ENCODE assay signal across 13 cellular contexts in the genomic region with DNA sequence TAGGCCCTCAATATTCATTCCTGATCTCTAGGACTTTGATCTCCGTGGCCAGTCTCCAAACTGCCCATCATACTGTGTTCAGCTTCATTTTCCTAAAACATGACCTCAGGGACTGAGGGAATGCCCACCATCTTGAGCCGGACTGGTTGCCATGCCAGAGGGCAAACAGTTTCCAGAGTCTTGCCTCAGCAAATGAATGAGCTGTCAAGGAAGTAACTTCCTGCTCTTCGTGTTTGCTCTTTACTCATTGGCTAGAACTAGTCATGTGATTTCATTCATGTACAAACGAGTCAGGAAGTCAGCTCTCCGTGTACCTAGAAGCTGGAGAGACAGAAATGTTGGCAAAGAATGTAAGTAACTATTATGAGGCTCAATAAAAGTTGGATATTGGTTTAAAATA. TPM values are rescaled to one million over a fixed set of nuclear protein-coding genes. Genes with fewer than 3 reads are reported as not detected.
DNase-seq lines count a peak whose midpoint lies in the region; ATAC-seq, FAIRE-seq and TF ChIP-seq lines count a peak whose summit lies in the region.
"Had no signal": no experiment of that assay in that cellular context is flagged by ENCODE, and none has a peak within 500 bp of the region (broad histone marks: within the 10 kb centered on the region; RNA-seq: fewer than 3 reads in every experiment).

No MANE protein-coding gene starts in this region.

- intact Hi-C loops in GM12878 (cut with micrococcal nuclease; ENCODE audit: unreplicated experiment) = no loop called here

- no peak overlapping the region for H3K27ac ChIP-seq in GM12878 (ENCODE audit: control insufficient read depth, insufficient read depth)
- H3K27ac ChIP-seq: body of pancreas, prostate gland had no signal

- no peak overlapping the region for H3K4me2 ChIP-seq in GM12878 (ENCODE audit: control insufficient read depth, insufficient read depth)

- no peaks in the 10 kb centered on the region for H3K36me3 Mint-ChIP-seq in stimulated activated memory B cell treated with anti-CD40 and anti-IgM and Interleukin-4, amounts not matched to agents 10 μg/mL and 1 μg/mL and 100 μg/mL, for 72 hours
- H3K36me3 Mint-ChIP-seq in T-helper 2 cell treated with Interferon-gamma antibody and Interleukin-4, amounts not matched to agents 5 μg/mL and 100 μg/mL, for 36 hours (ENCODE audit: low read depth) = no peaks in the 10 kb centered on the region
- H3K36me3 Mint-ChIP-seq: CD8-positive, alpha-beta memory T cell had no signal

- peak; percentile 3 for DNase-seq in DMS153 treated with DMSO at 0.1 percent for 48 hours (lab: John Stamatoyannopoulos, UW; ENCODE audit: unreplicated experiment)
- peak; percentile 5 for DNase-seq in HK-2 (ENCODE audit: unreplicated experiment)
- peak; percentile 18 for DNase-seq in NCI-H69 (lab: John Stamatoyannopoulos, UW)
- DNase-seq in GM12878 (ENCODE audit: low read depth, low spot score) = no peak
- DNase-seq in NCI-H510A treated with DMSO at 0.1 percent for 48 hours (lab: John Stamatoyannopoulos, UW) = no peak
- DNase-seq in 8988T = no peak
- DNase-seq in T-helper 2 cell treated with Interferon-gamma antibody and Interleukin-4, amounts not matched to agents 5 μg/mL and 100 μg/mL, for 36 hours (ENCODE audit: low spot score) = no peak
- DNase-seq: body of pancreas; CD8-positive, alpha-beta memory T cell; NCI-H1092 treated with DMSO at 0.1 percent for 48 hours; stimulated activated CD4-positive, alpha-beta T cell treated with anti-CD3 and anti-CD28 coated beads, Interleukin-4, amount 100 ng/mL, for 24 hours had no signal

- ATAC-seq in GM12878 = peak; percentile 44
- ATAC-seq in stimulated activated memory B cell treated with anti-CD40 and anti-IgM and Interleukin-4, amounts not matched to agents 10 μg/mL and 1 μg/mL and 100 μg/mL, for 72 hours = no peak
- ATAC-seq: body of pancreas had no signal

- 10% methylated on average over 5 of the region's 5 CpGs for WGBS in GM12878 (ENCODE audit: insufficient coverage, insufficient replicate concordance, low lambda C conversion rate, missing lambda C conversion rate)

- TF ChIP-seq CTCF in GM12878 (IDR thresholded peaks at IDR 0.05 in 2 of 3, conservative IDR thresholded peaks at IDR 0.05 in 1 of 3; ENCODE audit: control insufficient read depth in 2 of 3, extremely low read depth in 1 of 3, insufficient read depth in 1 of 3, low read depth in 3 of 3, low read length in 3 of 3) = no peak

- CTCF ChIA-PET in GM12878 (lab: Yijun Ruan, JAX) = no interaction called here

- H3K9me3 Mint-ChIP-seq in stimulated activated memory B cell treated with anti-CD40 and anti-IgM and Interleukin-4, amounts not matched to agents 10 μg/mL and 1 μg/mL and 100 μg/mL, for 72 hours = peaks cover 3% of the 10 kb centered on the region
- H3K9me3 Mint-ChIP-seq in T-helper 2 cell treated with Interferon-gamma antibody and Interleukin-4, amounts not matched to agents 5 μg/mL and 100 μg/mL, for 36 hours = peaks cover 6% of the 10 kb centered on the region

- FAIRE-seq in GM12878 (lab: Jason Lieb, UNC) = no peak

- no peaks in the 10 kb centered on the region for H3K79me2 ChIP-seq in GM12878 (ENCODE audit: control insufficient read depth, insufficient read depth, low read length)

- POLR2A ChIA-PET in GM12878 (lab: Charles Lee) = no interaction called here

- H3K27ac Mint-ChIP-seq in stimulated activated memory B cell treated with anti-CD40 and anti-IgM and Interleukin-4, amounts not matched to agents 10 μg/mL and 1 μg/mL and 100 μg/mL, for 72 hours = no peak overlapping the region
- H3K27ac Mint-ChIP-seq in T-helper 2 cell treated with Interferon-gamma antibody and Interleukin-4, amounts not matched to agents 5 μg/mL and 100 μg/mL, for 36 hours = no peak overlapping the region
- H3K27ac Mint-ChIP-seq: CD8-positive, alpha-beta memory T cell had no signal

- no peaks in the 10 kb centered on the region for H3K27me3 ChIP-seq in GM12878 (replicated peaks in 1 of 2; ENCODE audit: control insufficient read depth in 2 of 2, insufficient read depth in 2 of 2, low read length in 1 of 2)
- H3K27me3 ChIP-seq: body of pancreas had no signal

- no peak for TF ChIP-seq RAD21 in GM12878 (IDR thresholded peaks at IDR 0.05; ENCODE audit: insufficient read depth, low read depth, low read length)

- no peak overlapping the region for H3K9ac ChIP-seq in GM12878 (ENCODE audit: control insufficient read depth, insufficient read depth, low read length)

- in situ Hi-C loops in GM12878 (cut with MboI) = no loop called here

- no TSS peak for BruUV-seq in GM12878 (replicated peaks; lab: Mats Ljungman, UMichigan)

- no peak for TF ChIP-seq EP300 in GM12878 (IDR thresholded peaks at IDR 0.05; ENCODE audit: borderline replicate concordance in 1 of 2, control insufficient read depth in 1 of 2, low read depth in 2 of 2, low read length in 2 of 2)

- no peaks in the 10 kb centered on the region for H3K9me3 ChIP-seq in GM12878 (replicated peaks; ENCODE audit: control insufficient read depth, insufficient read depth, low read length)
- H3K9me3 ChIP-seq: body of pancreas, prostate gland had no signal

- no peak for TF ChIP-seq POLR2A in GM12878 (IDR thresholded peaks at IDR 0.05; ENCODE audit: low read depth, low read length)

- SMC1A ChIA-PET in GM12878 (lab: Charles Lee; ENCODE audit: uncharacterized antibody, unreplicated experiment) = no interaction called here

- no peak overlapping the region for H3K4me3 ChIP-seq in GM12878
- H3K4me3 ChIP-seq: body of pancreas, prostate gland had no signal

- no peaks in the 10 kb centered on the region for H3K4me1 ChIP-seq in GM12878 (ENCODE audit: control insufficient read depth, insufficient read depth, low read length)
- H3K4me1 ChIP-seq: body of pancreas, prostate gland had no signal

- no peaks in the 10 kb centered on the region for H3K36me3 ChIP-seq in GM12878 (ENCODE audit: control insufficient read depth in 2 of 2, insufficient read depth in 2 of 2, low read length in 1 of 2)
- H3K36me3 ChIP-seq: prostate gland had no signal

- peak overlapping the region; percentile 13; the same call in 1 of the 2 replicates for H2AFZ ChIP-seq in GM12878 (ENCODE audit: control insufficient read depth, low read depth, low read length)

- H3K4me3 Mint-ChIP-seq in stimulated activated memory B cell treated with anti-CD40 and anti-IgM and Interleukin-4, amounts not matched to agents 10 μg/mL and 1 μg/mL and 100 μg/mL, for 72 hours = no peak overlapping the region
- no peak overlapping the region for H3K4me3 Mint-ChIP-seq in T-helper 2 cell treated with Interferon-gamma antibody and Interleukin-4, amounts not matched to agents 5 μg/mL and 100 μg/mL, for 36 hours

- no peaks in the 10 kb centered on the region for H4K20me1 ChIP-seq in GM12878 (ENCODE audit: control insufficient read depth, insufficient read depth)

- no peaks in the 10 kb centered on the region for H3K27me3 Mint-ChIP-seq in stimulated activated memory B cell treated with anti-CD40 and anti-IgM and Interleukin-4, amounts not matched to agents 10 μg/mL and 1 μg/mL and 100 μg/mL, for 72 hours
- H3K27me3 Mint-ChIP-seq in T-helper 2 cell treated with Interferon-gamma antibody and Interleukin-4, amounts not matched to agents 5 μg/mL and 100 μg/mL, for 36 hours (ENCODE audit: low read depth) = peaks cover 2% of the 10 kb centered on the region
- H3K27me3 Mint-ChIP-seq: CD8-positive, alpha-beta memory T cell had no signal

- RAD21 ChIA-PET in GM12878 (lab: Charles Lee; ENCODE audit: unreplicated experiment) = no interaction called here

- no peaks in the 10 kb centered on the region for H3K4me1 Mint-ChIP-seq in stimulated activated memory B cell treated with anti-CD40 and anti-IgM and Interleukin-4, amounts not matched to agents 10 μg/mL and 1 μg/mL and 100 μg/mL, for 72 hours
- peaks cover 10% of the 10 kb centered on the region for H3K4me1 Mint-ChIP-seq in T-helper 2 cell treated with Interferon-gamma antibody and Interleukin-4, amounts not matched to agents 5 μg/mL and 100 μg/mL, for 36 hours (ENCODE audit: low read depth)

TF ChIP-seq in GM12878, 131 proteins besides CTCF, POLR2A, EP300 and RAD21:
- TF ChIP-seq POLR2AphosphoS2 (IDR thresholded peaks at IDR 0.05; ENCODE audit: low read depth, low read length) (no peak), HDAC6 (IDR thresholded peaks at IDR 0.05; ENCODE audit: unreplicated experiment) (no peak), HCFC1 (IDR thresholded peaks at IDR 0.05; ENCODE audit: low read length) (no peak), PAX8 (IDR thresholded peaks at IDR 0.05) (no peak), SRF (IDR thresholded peaks at IDR 0.05; ENCODE audit: low read depth in 2 of 2, low read length in 2 of 2) (no peak), TCF3 (IDR thresholded peaks at IDR 0.05; ENCODE audit: borderline replicate concordance, insufficient read depth, low read depth, low read length) (no peak), HDGF (IDR thresholded peaks at IDR 0.05) (no peak)
- TF ChIP-seq, protein P1, sequence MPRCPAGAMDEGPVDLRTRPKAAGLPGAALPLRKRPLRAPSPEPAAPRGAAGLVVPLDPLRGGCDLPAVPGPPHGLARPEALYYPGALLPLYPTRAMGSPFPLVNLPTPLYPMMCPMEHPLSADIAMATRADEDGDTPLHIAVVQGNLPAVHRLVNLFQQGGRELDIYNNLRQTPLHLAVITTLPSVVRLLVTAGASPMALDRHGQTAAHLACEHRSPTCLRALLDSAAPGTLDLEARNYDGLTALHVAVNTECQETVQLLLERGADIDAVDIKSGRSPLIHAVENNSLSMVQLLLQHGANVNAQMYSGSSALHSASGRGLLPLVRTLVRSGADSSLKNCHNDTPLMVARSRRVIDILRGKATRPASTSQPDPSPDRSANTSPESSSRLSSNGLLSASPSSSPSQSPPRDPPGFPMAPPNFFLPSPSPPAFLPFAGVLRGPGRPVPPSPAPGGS (IDR thresholded peaks at IDR 0.05; ENCODE audit: borderline replicate concordance, insufficient read depth, low read depth, low read length, poor library complexity, severe bottlenecking) = no peak

RNA-seq across cellular contexts. Expression of a gene that starts 50.2 kb away (rescaled TPM):
- 0.76 and 0.98 TPM in 2 replicates for total RNA-seq in GM12878 (2013; cell fraction: nucleolus; rRNA removed)
- total RNA-seq in GM12878 (2014; rRNA removed) = 0.05 TPM in 1 of 2 replicates, not detected in the other
- not detected in 2 replicates for total RNA-seq in GM12878 (2014; rRNA removed; fragmentation: Illumina TruSeq; extraction: Trizol)
- total RNA-seq in GM12878 (2021) = not detected in 2 replicates
- polyA plus RNA-seq in GM12878 (2011; ENCODE audit: low read depth) = not detected
- 0.19 and 0.88 TPM in 2 replicates for polyA plus RNA-seq in GM12878 (2011; rRNA removed)
- 0.10 and 0.12 TPM in 2 replicates for polyA plus RNA-seq in GM12878 (2011; cell fraction: cytosol; rRNA removed)
- polyA plus RNA-seq in GM12878 (2011; cell fraction: nucleus; rRNA removed) = 0.36 and 0.37 TPM in 2 replicates
- polyA plus RNA-seq in GM12878 (2012) = not detected in 2 replicates
- polyA plus RNA-seq in GM12878 (2014; fragmentation: Illumina TruSeq; extraction: Trizol) = not detected in 2 replicates
- not detected for polyA plus RNA-seq in GM12878 (2014; fragmentation: Nextera tagmentation; extraction: Ambion mirVana)
- polyA plus RNA-seq in GM12878 (2014; rRNA removed) = not detected in 2 replicates
- not detected for polyA plus RNA-seq in GM12878 (2016; fragmentation: Nextera tagmentation; extraction: Ambion mirVana)
- 0.36 and 0.95 TPM in 2 replicates for polyA minus RNA-seq in GM12878 (2011; rRNA and poly(A)+ RNA removed)
- polyA minus RNA-seq in GM12878 (2011; cell fraction: cytosol; rRNA and poly(A)+ RNA removed) = 0.31 TPM in 1 of 2 replicates, not detected in the other
- 1.5 and 2.8 TPM in 2 replicates for polyA minus RNA-seq in GM12878 (2011; cell fraction: nucleus; rRNA and poly(A)+ RNA removed)
- total RNA-seq: CD8-positive, alpha-beta memory T cell had no signal
- polyA plus RNA-seq: CD8-positive, alpha-beta memory T cell had no signal

Comparison
In these comparisons a context has a peak if more than half of its experiments do, and no peak if none do; other contexts are left out.
1. DNase-seq: peak in DMS153 treated with DMSO at 0.1 percent for 48 hours (single experiment), HK-2 (single experiment) and NCI-H69 (single experiment); none in GM12878 (single experiment), NCI-H510A treated with DMSO at 0.1 percent for 48 hours (single experiment), 8988T (single experiment) and T-helper 2 cell treated with Interferon-gamma antibody and Interleukin-4, amounts not matched to agents 5 μg/mL and 100 μg/mL, for 36 hours (single experiment).